ENCODE assay signal across 23 cellular contexts in genomic region chr11:133467686-133468085, GRCh38.
"Had no signal": no experiment of that assay in that cellular context is flagged by ENCODE, and none has a peak within 500 bp of the region (broad histone marks: within the 10 kb centered on the region; RNA-seq: fewer than 3 reads in every experiment).

No MANE protein-coding gene starts in this region.

- H3K27ac ChIP-seq: heart right ventricle, hepatocyte, left ventricle myocardium inferior, parathyroid adenoma, skin epidermis, stomach, suprapubic skin, thoracic aorta, tibial artery, upper lobe of right lung had no signal

- H3K27me3 ChIP-seq: hepatocyte, stomach, tibial artery, upper lobe of right lung had no signal

- H3K79me2 ChIP-seq: hepatocyte, parathyroid adenoma had no signal

- H2AFZ ChIP-seq: hepatocyte, parathyroid adenoma had no signal

- H3K4me2 ChIP-seq: hepatocyte had no signal

- H3K36me3 ChIP-seq: heart right ventricle, left ventricle myocardium inferior, stomach, suprapubic skin, thoracic aorta, tibial artery, upper lobe of right lung had no signal

- H3K4me3 ChIP-seq: heart right ventricle, hepatocyte, left ventricle myocardium inferior, lung, skin epidermis, stomach, suprapubic skin, thoracic aorta, tibial artery, upper lobe of right lung had no signal

- DNase-seq: heart right ventricle; islet precursor cell; left ventricle myocardium inferior; naive thymus-derived CD8-positive, alpha-beta T cell; retina; right cardiac atrium; stimulated activated CD4-positive, alpha-beta T cell treated with anti-CD3 and anti-CD28 coated beads, Interleukin-12 subunit alpha, Interleukin-12 subunit beta, amount 100 ng/mL, for 4 hours; stimulated activated CD4-positive, alpha-beta T cell treated with anti-CD3 and anti-CD28 coated beads, Interleukin-15, amount 100 ng/mL, for 24 hours; stimulated activated CD4-positive, alpha-beta T cell treated with anti-CD3 and anti-CD28 coated beads, Interleukin-2, amount 100 ng/mL, for 24 hours; stimulated activated CD4-positive, alpha-beta T cell treated with anti-CD3 and anti-CD28 coated beads, Interleukin-4, amount 100 ng/mL, for 1 hour; stimulated activated naive B cell treated with anti-CD40 and anti-IgM and Interleukin-4, amounts not matched to agents 10 μg/mL and 1 μg/mL and 100 μg/mL, for 72 hours; stimulated activated naive CD8-positive, alpha-beta T cell treated with anti-CD3 and anti-CD28 coated beads, Interleukin-15, Interleukin-2, amounts not matched to agents 100 U/mL and 50 U/mL, for 24 hours; stomach; tibial artery; trophoblast cell; upper lobe of right lung had no signal

- ATAC-seq: heart right ventricle; naive thymus-derived CD8-positive, alpha-beta T cell; right cardiac atrium; sciatic nerve; stimulated activated naive B cell treated with anti-CD40 and anti-IgM and Interleukin-4, amounts not matched to agents 10 μg/mL and 1 μg/mL and 100 μg/mL, for 72 hours; stimulated activated naive CD8-positive, alpha-beta T cell treated with anti-CD3 and anti-CD28 coated beads, Interleukin-15, Interleukin-2, amounts not matched to agents 100 U/mL and 50 U/mL, for 24 hours; upper lobe of right lung had no signal

- H3K9me3 ChIP-seq: heart right ventricle, left ventricle myocardium inferior, stomach, suprapubic skin, thoracic aorta, tibial artery, upper lobe of right lung had no signal

- H3K4me1 ChIP-seq: heart right ventricle, left ventricle myocardium inferior, parathyroid adenoma, stomach, suprapubic skin, tibial artery, upper lobe of right lung had no signal
